Comparison of ENCODE assay signal across 8 cellular contexts in genomic region chr1:26538480-26539412, GRCh38. TPM values are rescaled to one million over a fixed set of nuclear protein-coding genes. Genes with fewer than 3 reads are reported as not detected.
A peak's percentile ranks its signal among the peaks of the same experiment; 100 is the strongest.
DNase-seq lines count a peak whose midpoint lies in the region; ATAC-seq and TF ChIP-seq lines count a peak whose summit lies in the region.

No MANE protein-coding gene starts in this region.

- no TSS peak for BruUV-seq in OCI-LY7 (replicated peaks; lab: Mats Ljungman, UMichigan)

- H3K27ac ChIP-seq in cardiac muscle cell (no peak overlapping the region), OCI-LY7 (ENCODE audit: low read depth, low read length, poor library complexity, severe bottlenecking) (peak overlapping the region; percentile 97)

- H3K9me3 Mint-ChIP-seq in stimulated activated effector memory CD8-positive, alpha-beta T cell treated with anti-CD3 and anti-CD28 coated beads, Interleukin-12 subunit alpha, Interleukin-12 subunit beta, amount 100 ng/mL, for 72 hours, result no peaks in the 10 kb centered on the region

- H3K4me1 ChIP-seq in cardiac muscle cell (ENCODE audit: low read depth), result peaks cover 18% of the 10 kb centered on the region
- peaks cover 90% of the 10 kb centered on the region for H3K4me1 ChIP-seq in OCI-LY7 (ENCODE audit: insufficient read depth, low read length, poor library complexity, severe bottlenecking)

- H3K36me3 Mint-ChIP-seq in stimulated activated effector memory CD8-positive, alpha-beta T cell treated with anti-CD3 and anti-CD28 coated beads, Interleukin-12 subunit alpha, Interleukin-12 subunit beta, amount 100 ng/mL, for 72 hours, result peaks cover 18% of the 10 kb centered on the region

- POLR2A ChIA-PET in OCI-LY7 (lab: Charles Lee), result interaction anchor here (0.7 to 1.3 kb wide), 4 partner anchors 7 to 61 kb away, joined by 3 to 4 read pairs (median 3); no protein-coding TSS in a partner anchor

- TF ChIP-seq CTCF in cardiac muscle cell (IDR thresholded peaks at IDR 0.05; ENCODE audit: low read depth, low read length) (peak; percentile 62), OCI-LY7 (conservative IDR thresholded peaks at IDR 0.05; ENCODE audit: low read length) (peak; percentile 89)

- H3K4me3 ChIP-seq in cardiac muscle cell (no peak overlapping the region), OCI-LY7 (ENCODE audit: low read depth, low read length, poor library complexity, severe bottlenecking) (no peak overlapping the region)

- DNase-seq in cardiac muscle cell (ENCODE audit: low read depth in 1 of 2, low spot score in 1 of 2) (peak; percentile 42 to 64), left cardiac atrium (no peak), OCI-LY7 (ENCODE audit: low spot score) (peak; percentile 75), iris pigment epithelial cell (ENCODE audit: low read depth) (peak; percentile 18), posterior vena cava (ENCODE audit: low spot score) (no peak)
- DNase-seq in activated effector memory CD4-positive, alpha-beta T cell treated with anti-CD3 and anti-CD28 coated beads, Interleukin-2, amount 50 U/mL, for 16 hours, result peak; percentile 84
- peak in 1 of 2 donors; percentile 81 for DNase-seq in stimulated activated effector memory CD8-positive, alpha-beta T cell treated with anti-CD3 and anti-CD28 coated beads, Interleukin-12 subunit alpha, Interleukin-12 subunit beta, amount 100 ng/mL, for 72 hours (ENCODE audit: low spot score in 2 of 2)

- H3K4me1 Mint-ChIP-seq in stimulated activated effector memory CD8-positive, alpha-beta T cell treated with anti-CD3 and anti-CD28 coated beads, Interleukin-12 subunit alpha, Interleukin-12 subunit beta, amount 100 ng/mL, for 72 hours, result peaks cover 73% of the 10 kb centered on the region

- H3K9me3 ChIP-seq in cardiac muscle cell (ENCODE audit: low read depth), result no peaks in the 10 kb centered on the region
- no peaks in the 10 kb centered on the region for H3K9me3 ChIP-seq in OCI-LY7 (ENCODE audit: low read length)

- no peak overlapping the region for H2AFZ ChIP-seq in OCI-LY7 (ENCODE audit: low read length)

- no peaks in the 10 kb centered on the region for H3K27me3 ChIP-seq in cardiac muscle cell

- CTCF ChIA-PET in OCI-LY7 (lab: Charles Lee; ENCODE audit: unreplicated experiment), result interaction anchor here (0.5 to 1.9 kb wide), 8 partner anchors 8 to 305 kb away, joined by 3 to 6 read pairs (median 3); partner anchors contain the start of gene CEP85

- H3K9me2 ChIP-seq in OCI-LY7 (ENCODE audit: insufficient read depth, low read length), result no peaks in the 10 kb centered on the region

- no peaks in the 10 kb centered on the region for H3K36me3 ChIP-seq in cardiac muscle cell
- H3K36me3 ChIP-seq in OCI-LY7 (ENCODE audit: insufficient read depth, low read length), result peaks cover 12% of the 10 kb centered on the region; the same call in 1 of the 2 replicates

- H3K79me2 ChIP-seq in OCI-LY7 (ENCODE audit: insufficient read depth, low read depth, low read length), result no peaks in the 10 kb centered on the region

- peak overlapping the region; percentile 78 for H3K4me3 Mint-ChIP-seq in stimulated activated effector memory CD8-positive, alpha-beta T cell treated with anti-CD3 and anti-CD28 coated beads, Interleukin-12 subunit alpha, Interleukin-12 subunit beta, amount 100 ng/mL, for 72 hours

- intact Hi-C loops in left cardiac atrium (cut with DNase I), result no loop called here
- intact Hi-C loops in OCI-LY7 (cut with micrococcal nuclease; ENCODE audit: unreplicated experiment), result loop anchor here (2.0 kb wide), 1 partner anchor 250 kb away; no protein-coding TSS in a partner anchor
- intact Hi-C loops in posterior vena cava (cut with DNase I), result loop anchor here in 1 of 2 donors (1.0 kb wide), 1 partner anchor 28 kb away; no protein-coding TSS in a partner anchor

- H3K27ac Mint-ChIP-seq in stimulated activated effector memory CD8-positive, alpha-beta T cell treated with anti-CD3 and anti-CD28 coated beads, Interleukin-12 subunit alpha, Interleukin-12 subunit beta, amount 100 ng/mL, for 72 hours, result peak overlapping the region; percentile 71

- no peaks in the 10 kb centered on the region for H4K20me1 ChIP-seq in OCI-LY7 (ENCODE audit: insufficient read depth, low read length)

- ATAC-seq in left cardiac atrium (no peak), HG02981 (IDR thresholded peaks at IDR 0.05; ENCODE audit: unreplicated experiment) (no peak)
- ATAC-seq in stimulated activated effector memory CD8-positive, alpha-beta T cell treated with anti-CD3 and anti-CD28 coated beads, Interleukin-12 subunit alpha, Interleukin-12 subunit beta, amount 100 ng/mL, for 72 hours, result no peak

- H3K4me2 ChIP-seq in OCI-LY7 (ENCODE audit: low read length), result peak overlapping the region; percentile 3; the same call in 1 of the 2 replicates

RNA-seq across cellular contexts. Expression of gene RPS6KA1, which starts 9.2 kb away (rescaled TPM):
- total RNA-seq in cardiac muscle cell (32.4 and 46.2 TPM in 2 replicates), left cardiac atrium (1 to 10 TPM; 7.4 to 9.3 TPM), OCI-LY7 (2022) (83.3 and 91.0 TPM in 2 replicates), posterior vena cava (10 to 100 TPM; 10.2 to 13.9 TPM)
- polyA plus RNA-seq in cardiac muscle cell, result 22.6 and 26.9 TPM in 2 replicates
- 54.1 and 72.2 TPM in 2 replicates for total RNA-seq in OCI-LY7 (2014; rRNA removed; shearing (Covaris generic))

Comparison
In these comparisons a context has a peak if more than half of its experiments do, and no peak if none do; other contexts are left out.
1. DNase-seq: peak in cardiac muscle cell (2 of 2), OCI-LY7 (single experiment), activated effector memory CD4-positive, alpha-beta T cell treated with anti-CD3 and anti-CD28 coated beads, Interleukin-2, amount 50 U/mL, for 16 hours (single experiment) and iris pigment epithelial cell (single experiment); none in left cardiac atrium (single experiment) and posterior vena cava (single experiment).